In the genomic region with DNA sequence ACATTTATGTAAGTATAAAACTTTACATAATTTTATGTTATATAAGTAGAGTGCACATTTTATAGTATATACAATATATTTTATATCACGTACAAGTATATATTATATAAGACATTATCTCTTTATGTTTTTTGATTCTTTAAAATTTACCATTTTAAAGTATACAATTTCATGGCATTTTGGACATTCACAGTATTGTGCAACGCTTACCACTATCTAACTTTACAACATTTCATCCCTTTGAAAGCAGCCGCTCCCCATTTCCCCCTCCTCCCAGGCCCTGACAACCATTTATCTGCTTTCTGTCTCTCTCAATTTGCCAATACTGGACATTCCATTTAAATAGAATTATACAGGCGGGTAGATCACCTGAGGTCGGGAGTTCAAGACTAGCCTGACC, we compare ENCODE assay signal across 24 cellular contexts.
"Had no signal": no experiment of that assay in that cellular context is flagged by ENCODE, and none has a peak within 500 bp of the region (broad histone marks: within the 10 kb centered on the region; RNA-seq: fewer than 3 reads in every experiment).

No MANE protein-coding gene starts in this region.

- H2AFZ ChIP-seq: hepatocyte had no signal

- ATAC-seq: esophagus mucosa; gastroesophageal sphincter; heart left ventricle; left cardiac atrium; left lung; mucosa of descending colon; natural killer cell treated with Interleukin-12 subunit alpha and Interleukin-12 subunit beta and Interleukin-15 and Interleukin-18, amount 100 ng/mL, for 72 hours; stimulated activated effector memory CD8-positive, alpha-beta T cell treated with anti-CD3 and anti-CD28 coated beads, Interleukin-12 subunit alpha, Interleukin-12 subunit beta, amount 100 ng/mL, for 72 hours had no signal

- H3K79me2 ChIP-seq: hepatocyte had no signal

- H3K4me1 ChIP-seq: gastroesophageal sphincter, heart left ventricle, left lung, prostate gland, right atrium auricular region, sigmoid colon, stomach, thyroid gland had no signal

- H3K36me3 ChIP-seq: gastroesophageal sphincter, heart left ventricle, left lung, prostate gland, right atrium auricular region, sigmoid colon, stomach, thyroid gland had no signal

- H3K27ac ChIP-seq: dorsolateral prefrontal cortex, epithelial cell of prostate, gastroesophageal sphincter, heart left ventricle, hepatocyte, left lung, prostate gland, right atrium auricular region, sigmoid colon, stomach, thyroid gland had no signal

- H3K4me3 ChIP-seq: dorsolateral prefrontal cortex, gastroesophageal sphincter, heart left ventricle, hepatocyte, left lung, mucosa of descending colon, prostate gland, right atrium auricular region, sigmoid colon, stomach, thyroid gland had no signal

- H3K9me3 ChIP-seq: gastroesophageal sphincter, heart left ventricle, left lung, mucosa of descending colon, prostate gland, right atrium auricular region, sigmoid colon, stomach, thyroid gland had no signal

- FAIRE-seq: colon had no signal

- H3K4me2 ChIP-seq: hepatocyte had no signal

- H3K27me3 ChIP-seq: dorsolateral prefrontal cortex, gastroesophageal sphincter, hepatocyte, left lung, right atrium auricular region, sigmoid colon, stomach, thyroid gland had no signal

- DNase-seq: dorsolateral prefrontal cortex; effector CD4-positive, alpha-beta T cell; foreskin fibroblast; heart left ventricle; left cardiac atrium; left lung; mesenchymal stem cell; mucosa of descending colon; naive B cell; sigmoid colon; stimulated activated CD4-positive, alpha-beta T cell treated with anti-CD3 and anti-CD28 coated beads, Interleukin-2, amount 100 ng/mL, for 24 hours; stimulated activated CD4-positive, alpha-beta T cell treated with anti-CD3 and anti-CD28 coated beads, Interleukin-4, amount 100 ng/mL, for 24 hours; stimulated activated naive CD4-positive, alpha-beta T cell treated with Interleukin-2 at 50 U/mL for 16 hours; stomach; thyroid gland had no signal
